Comparison of ENCODE assay signal across 15 cellular contexts in the genomic region with DNA sequence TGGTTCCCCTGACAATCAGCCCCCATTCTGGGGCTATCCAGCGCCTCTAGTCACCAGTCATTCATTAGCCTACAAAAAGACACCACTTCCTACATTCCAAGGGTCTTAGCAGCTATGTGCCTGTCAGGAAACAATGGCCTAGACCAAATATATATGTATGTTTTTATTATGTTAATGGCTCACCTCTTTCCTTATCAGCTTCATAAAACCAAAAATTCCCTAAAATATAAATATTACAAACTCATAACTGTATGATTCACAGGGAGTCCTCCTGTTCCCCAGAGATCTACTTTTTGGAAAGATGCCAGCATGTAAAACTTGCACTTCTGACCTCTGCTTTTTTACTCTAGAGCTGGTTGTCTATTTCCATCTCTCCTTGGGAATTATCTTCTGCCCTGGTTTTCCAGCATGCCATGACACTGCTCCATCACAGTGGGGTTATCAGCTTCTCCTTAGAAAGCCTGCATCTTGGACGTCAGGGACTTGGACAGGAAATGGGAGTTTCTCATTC.
DNase-seq lines count a peak whose midpoint lies in the region; ATAC-seq and TF ChIP-seq lines count a peak whose summit lies in the region.
"Had no signal": no experiment of that assay in that cellular context is flagged by ENCODE, and none has a peak within 500 bp of the region (broad histone marks: within the 10 kb centered on the region; RNA-seq: fewer than 3 reads in every experiment).

No MANE protein-coding gene starts in this region.

- no peak overlapping the region for H3K18ac ChIP-seq in H9 (ENCODE audit: insufficient read length, low read depth, low read length)

- no peaks in the 10 kb centered on the region; a peak in 1 of 7 replicates for H3K36me3 Mint-ChIP-seq in H9 (ENCODE audit: insufficient read depth in 1 of 3, low read depth in 3 of 3)
- H3K36me3 Mint-ChIP-seq: naive thymus-derived CD8-positive, alpha-beta T cell had no signal

- no peak overlapping the region for H4K8ac ChIP-seq in H9 (replicated peaks; ENCODE audit: insufficient read length, low read depth, low read length)

- no peak overlapping the region for H3K4ac ChIP-seq in H9 (ENCODE audit: low read depth, low read length)

- no peak overlapping the region for H2BK12ac ChIP-seq in H9 (ENCODE audit: insufficient read length, low read depth, low read length)

- no peak overlapping the region for H3K4me3 Mint-ChIP-seq in H9
- H3K4me3 Mint-ChIP-seq: effector memory CD8-positive, alpha-beta T cell; naive thymus-derived CD8-positive, alpha-beta T cell had no signal

- no peak overlapping the region for H2BK120ac ChIP-seq in H9 (ENCODE audit: low read depth, low read length, poor library complexity, severe bottlenecking)

- no peak overlapping the region for H2BK15ac ChIP-seq in H9 (ENCODE audit: low read depth, low read length)

- H3K4me2 ChIP-seq in H9 (ENCODE audit: insufficient read depth, insufficient read length, low read length) (no peak overlapping the region), fibroblast of lung (ENCODE audit: extremely low read depth, insufficient read depth, low read length) (no peak overlapping the region)

- H3K9me3 Mint-ChIP-seq in H9 = no peaks in the 10 kb centered on the region
- H3K9me3 Mint-ChIP-seq: effector memory CD8-positive, alpha-beta T cell; naive thymus-derived CD8-positive, alpha-beta T cell had no signal

- no peaks in the 10 kb centered on the region for H3K23me2 ChIP-seq in H9 (ENCODE audit: insufficient read length, low read depth, low read length, poor library complexity, severe bottlenecking)

- no peak for ATAC-seq in HG02571 (IDR thresholded peaks at IDR 0.05; ENCODE audit: unreplicated experiment)
- ATAC-seq: body of pancreas; effector memory CD8-positive, alpha-beta T cell; left colon; naive thymus-derived CD8-positive, alpha-beta T cell; upper lobe of right lung had no signal

- H3K4me3 ChIP-seq in SJSA1 = no peak overlapping the region
- no peak overlapping the region for H3K4me3 ChIP-seq in fibroblast of lung (replicated peaks in 1 of 4; ENCODE audit: control extremely low read depth in 1 of 4, insufficient read depth in 1 of 4, low read depth in 3 of 4, low read length in 4 of 4)
- H3K4me3 ChIP-seq in neutrophil (ENCODE audit: low read depth in 1 of 2, low read length in 1 of 2) = no peak overlapping the region
- H3K4me3 ChIP-seq: body of pancreas, upper lobe of right lung had no signal

- no peak overlapping the region for H2AFZ ChIP-seq in H9 (ENCODE audit: low read length)
- H2AFZ ChIP-seq in fibroblast of lung (ENCODE audit: low read length) = peak overlapping the region; percentile 8

- H3K27me3 Mint-ChIP-seq in H9 (ENCODE audit: low read depth) = no peaks in the 10 kb centered on the region
- H3K27me3 Mint-ChIP-seq: effector memory CD8-positive, alpha-beta T cell had no signal

- H3K56ac ChIP-seq in H9 (ENCODE audit: insufficient read length, low read depth, low read length) = no peak overlapping the region

- no peak overlapping the region for H4K91ac ChIP-seq in H9 (ENCODE audit: insufficient read length, low read depth, low read length)

- H3K14ac ChIP-seq in H9 (ENCODE audit: insufficient read depth, low read length) = no peak overlapping the region

- no peaks in the 10 kb centered on the region for H3K9me3 ChIP-seq in H9 (ENCODE audit: control insufficient read depth, low read depth, low read length)
- no peaks in the 10 kb centered on the region for H3K9me3 ChIP-seq in SJSA1 (replicated peaks)
- no peaks in the 10 kb centered on the region for H3K9me3 ChIP-seq in fibroblast of lung (ENCODE audit: control insufficient read depth, insufficient read depth, low read depth, low read length)
- H3K9me3 ChIP-seq in neutrophil = no peaks in the 10 kb centered on the region
- H3K9me3 ChIP-seq: body of pancreas, upper lobe of right lung had no signal

- TF ChIP-seq CTCF in H9 (conservative IDR thresholded peaks at IDR 0.05) (no peak), fibroblast of lung (conservative IDR thresholded peaks at IDR 0.05 in 1 of 2, IDR thresholded peaks at IDR 0.05 in 1 of 2; ENCODE audit: low read depth in 1 of 2, low read length in 2 of 2) (no peak), neutrophil (IDR thresholded peaks at IDR 0.05) (no peak), GM20000 (IDR thresholded peaks at IDR 0.05; ENCODE audit: extremely low read depth, missing control alignments) (no peak)

- no peaks in the 10 kb centered on the region for H3K79me1 ChIP-seq in H9 (ENCODE audit: insufficient read depth, low read depth, low read length, poor library complexity, severe bottlenecking)

- H3K79me2 ChIP-seq in H9 (ENCODE audit: insufficient read depth, low read length) = no peaks in the 10 kb centered on the region
- no peaks in the 10 kb centered on the region for H3K79me2 ChIP-seq in fibroblast of lung (ENCODE audit: control insufficient read depth, insufficient read depth, low read length)

- H3K27ac Mint-ChIP-seq in H9 = peak overlapping the region in 2 of 3 experiments; percentile 86 to 87; a peak in 3 of 7 replicates
- H3K27ac Mint-ChIP-seq: effector memory CD8-positive, alpha-beta T cell; naive thymus-derived CD8-positive, alpha-beta T cell had no signal

- H3K27me3 ChIP-seq in H9 (ENCODE audit: insufficient read depth, low read length) (no peaks in the 10 kb centered on the region), SJSA1 (replicated peaks) (no peaks in the 10 kb centered on the region), fibroblast of lung (ENCODE audit: control insufficient read depth, insufficient read depth, low read length) (no peaks in the 10 kb centered on the region), neutrophil (no peaks in the 10 kb centered on the region)
- H3K27me3 ChIP-seq: body of pancreas, upper lobe of right lung had no signal

- H2BK5ac ChIP-seq in H9 (ENCODE audit: insufficient read length, low read length) = no peak overlapping the region

- H3T11ph ChIP-seq in H9 (ENCODE audit: low read length) = no peak overlapping the region

- no peak overlapping the region for H3K27ac ChIP-seq in H9 (ENCODE audit: insufficient read length, low read depth, low read length)
- 0 out of 2 replicates have a peak overlapping the region, but pooled peaks have one; percentile 11 for H3K27ac ChIP-seq in SJSA1
- H3K27ac ChIP-seq in fibroblast of lung (ENCODE audit: insufficient read depth, low read length) = no peak overlapping the region
- H3K27ac ChIP-seq in neutrophil = peak overlapping the region; percentile 43
- H3K27ac ChIP-seq: body of pancreas had no signal

- peaks cover 8% of the 10 kb centered on the region for H3K4me1 ChIP-seq in H9 (ENCODE audit: insufficient read depth, low read length)
- H3K4me1 ChIP-seq in SJSA1 (replicated peaks) = peaks cover 22% of the 10 kb centered on the region
- peaks cover 8% of the 10 kb centered on the region for H3K4me1 ChIP-seq in fibroblast of lung (ENCODE audit: control insufficient read depth, extremely low read depth, insufficient read depth, low read length)
- H3K4me1 ChIP-seq in neutrophil (ENCODE audit: control insufficient read depth in 1 of 2, insufficient read depth in 1 of 2, low read depth in 1 of 2, low read length in 1 of 2) = peaks cover 47 to 74% of the 10 kb centered on the region in 2 experiments
- H3K4me1 ChIP-seq: body of pancreas, upper lobe of right lung had no signal

- H2AK5ac ChIP-seq in H9 (ENCODE audit: insufficient read length, low read length) = no peak overlapping the region

- H3K4me1 Mint-ChIP-seq in H9 = peaks cover 9 to 24% of the 10 kb centered on the region in 2 experiments; a peak in 3 of 4 replicates

- H3K23ac ChIP-seq in H9 (ENCODE audit: insufficient read length, low read depth, low read length) = no peak overlapping the region

- no peak overlapping the region for H4K5ac ChIP-seq in H9 (ENCODE audit: insufficient read length, low read depth, low read length)

- H3K36me3 ChIP-seq in SJSA1 (no peaks in the 10 kb centered on the region), fibroblast of lung (ENCODE audit: control insufficient read depth, insufficient read depth, low read length) (no peaks in the 10 kb centered on the region), neutrophil (peaks cover 16% of the 10 kb centered on the region)
- H3K36me3 ChIP-seq: upper lobe of right lung had no signal

- no CpG with 5 or more reads among the region's 2 CpGs for WGBS in H9 (ENCODE audit: extremely low coverage, insufficient read length, low lambda C conversion rate)

- no peak overlapping the region for H2BK20ac ChIP-seq in H9 (ENCODE audit: low read depth, low read length, poor library complexity, severe bottlenecking)

- DNase-seq in H9 = no peak
- DNase-seq in SJSA1 (ENCODE audit: low read depth in 1 of 2, low spot score in 2 of 2) = peak in 1 of 2 experiments; percentile 57
- peak; percentile 38 to 81 for DNase-seq in fibroblast of lung (ENCODE audit: low read depth in 2 of 2)
- DNase-seq in NCI-H446 (lab: John Stamatoyannopoulos, UW) = no peak
- DNase-seq in effector CD4-positive, alpha-beta T cell = no peak
- no peak for DNase-seq in GM20000 (ENCODE audit: low spot score)
- DNase-seq: activated gamma-delta T cell; body of pancreas; effector memory CD8-positive, alpha-beta T cell; left colon; naive thymus-derived CD8-positive, alpha-beta T cell; NCI-H345; upper lobe of right lung had no signal

- H3K9ac ChIP-seq in H9 (ENCODE audit: extremely low read depth, insufficient read length, low read length) (no peak overlapping the region), fibroblast of lung (ENCODE audit: insufficient read depth, low read length) (no peak overlapping the region)

- no peaks in the 10 kb centered on the region for H4K20me1 ChIP-seq in H9 (ENCODE audit: control insufficient read depth, insufficient read depth, insufficient read length)
- no peaks in the 10 kb centered on the region for H4K20me1 ChIP-seq in fibroblast of lung (ENCODE audit: control insufficient read depth, extremely low read depth, insufficient read depth, low read length)

Comparison
In these comparisons a context has a peak if more than half of its experiments do, and no peak if none do; other contexts are left out.
1. DNase-seq: peak in fibroblast of lung (2 of 2); none in H9 (single experiment), NCI-H446 (0 of 2), effector CD4-positive, alpha-beta T cell (single experiment) and GM20000 (single experiment).
2. H3K27ac ChIP-seq: peak in SJSA1 (single experiment) and neutrophil (single experiment); none in H9 (single experiment) and fibroblast of lung (single experiment).